32 cellular contexts compared by ENCODE assay signal in genomic region chr20:5831539-5832237, GRCh38.
"Had no signal": no experiment of that assay in that cellular context is flagged by ENCODE, and none has a peak within 500 bp of the region (broad histone marks: within the 10 kb centered on the region; RNA-seq: fewer than 3 reads in every experiment).

No MANE protein-coding gene starts in this region.

- ATAC-seq: activated CD4-positive, alpha-beta T cell treated with anti-CD3 and anti-CD28 coated beads for 36 hours; activated CD8-positive, alpha-beta memory T cell treated with anti-CD3 and anti-CD28 coated beads, Interleukin-2, amount 10 ng/mL, durations not matched to agents 7 days and 5 days; activated CD8-positive, alpha-beta T cell treated with anti-CD3 and anti-CD28 coated beads, Interleukin-2, amount 10 ng/mL, durations not matched to agents 7 days and 5 days; activated naive CD8-positive, alpha-beta T cell treated with anti-CD3 and anti-CD28 coated beads, Interleukin-2, amount 50 U/mL, for 24 hours; activated T-cell treated with anti-CD3 and anti-CD28 coated beads, Interleukin-2, amount 50 U/mL, for 72 hours; effector memory CD8-positive, alpha-beta T cell; foreskin keratinocyte; gastrocnemius medialis; heart right ventricle had no signal

- H3K27me3 Mint-ChIP-seq: activated CD4-positive, alpha-beta memory T cell treated with anti-CD3 and anti-CD28 coated beads for 36 hours; activated CD4-positive, alpha-beta T cell treated with anti-CD3 and anti-CD28 coated beads for 36 hours; activated CD4-positive, alpha-beta T cell treated with anti-CD3 and anti-CD28 coated beads, Interleukin-2, amount 10 ng/mL, durations not matched to agents 24 days and 14 days; activated CD8-positive, alpha-beta memory T cell treated with anti-CD3 and anti-CD28 coated beads, Interleukin-2, amount 10 ng/mL, durations not matched to agents 7 days and 5 days; activated naive CD8-positive, alpha-beta T cell treated with anti-CD3 and anti-CD28 coated beads for 36 hours; activated naive CD8-positive, alpha-beta T cell treated with anti-CD3 and anti-CD28 coated beads, Interleukin-2, amount 50 U/mL, for 24 hours; brain; effector memory CD8-positive, alpha-beta T cell had no signal

- H3K27ac ChIP-seq: ascending aorta, breast epithelium, cardiac muscle cell, esophagus muscularis mucosa, foreskin keratinocyte, gastrocnemius medialis had no signal

- H3K9me3 ChIP-seq: ascending aorta, breast epithelium, esophagus muscularis mucosa, gastrocnemius medialis had no signal

- H3K36me3 Mint-ChIP-seq: brain had no signal

- H3K27me3 ChIP-seq: ascending aorta, breast epithelium, cardiac muscle cell, esophagus muscularis mucosa, foreskin keratinocyte, gastrocnemius medialis, heart right ventricle had no signal

- H3K27ac Mint-ChIP-seq: activated CD4-positive, alpha-beta memory T cell treated with anti-CD3 and anti-CD28 coated beads for 36 hours; activated CD4-positive, alpha-beta T cell treated with anti-CD3 and anti-CD28 coated beads for 36 hours; activated CD4-positive, alpha-beta T cell treated with anti-CD3 and anti-CD28 coated beads, Interleukin-2, amount 10 ng/mL, durations not matched to agents 24 days and 14 days; activated CD8-positive, alpha-beta memory T cell treated with anti-CD3 and anti-CD28 coated beads, Interleukin-2, amount 10 ng/mL, durations not matched to agents 7 days and 5 days; activated CD8-positive, alpha-beta T cell treated with anti-CD3 and anti-CD28 coated beads, Interleukin-2, amount 10 ng/mL, durations not matched to agents 7 days and 5 days; activated naive CD8-positive, alpha-beta T cell treated with anti-CD3 and anti-CD28 coated beads for 36 hours; activated naive CD8-positive, alpha-beta T cell treated with anti-CD3 and anti-CD28 coated beads, Interleukin-2, amount 50 U/mL, for 24 hours; activated T-cell treated with anti-CD3 and anti-CD28 coated beads, Interleukin-2, amount 50 U/mL, for 72 hours; brain; effector memory CD8-positive, alpha-beta T cell; T-helper 1 cell treated with Interleukin-12 subunit alpha and Interleukin-12 subunit beta and Interleukin-4 antibody, amounts not matched to agents 30 μg/mL and 1 μg/mL, for 36 hours; T-helper 2 cell treated with Interferon-gamma antibody and Interleukin-4, amounts not matched to agents 5 μg/mL and 100 μg/mL, for 36 hours had no signal

- H3K4me1 ChIP-seq: breast epithelium had no signal

- H3K4me3 ChIP-seq: ascending aorta, breast epithelium, cardiac muscle cell, esophagus muscularis mucosa, gastrocnemius medialis, heart right ventricle had no signal

- H3K4me3 Mint-ChIP-seq: activated CD4-positive, alpha-beta memory T cell treated with anti-CD3 and anti-CD28 coated beads for 36 hours; activated CD4-positive, alpha-beta T cell treated with anti-CD3 and anti-CD28 coated beads for 36 hours; activated CD4-positive, alpha-beta T cell treated with anti-CD3 and anti-CD28 coated beads, Interleukin-2, amount 10 ng/mL, durations not matched to agents 24 days and 14 days; activated CD8-positive, alpha-beta memory T cell treated with anti-CD3 and anti-CD28 coated beads, Interleukin-2, amount 10 ng/mL, durations not matched to agents 7 days and 5 days; activated CD8-positive, alpha-beta T cell treated with anti-CD3 and anti-CD28 coated beads, Interleukin-2, amount 10 ng/mL, durations not matched to agents 7 days and 5 days; activated naive CD8-positive, alpha-beta T cell treated with anti-CD3 and anti-CD28 coated beads for 36 hours; activated naive CD8-positive, alpha-beta T cell treated with anti-CD3 and anti-CD28 coated beads, Interleukin-2, amount 50 U/mL, for 24 hours; activated T-cell treated with anti-CD3 and anti-CD28 coated beads, Interleukin-2, amount 50 U/mL, for 72 hours; brain; effector memory CD8-positive, alpha-beta T cell; T-helper 1 cell treated with Interleukin-12 subunit alpha and Interleukin-12 subunit beta and Interleukin-4 antibody, amounts not matched to agents 30 μg/mL and 1 μg/mL, for 36 hours; T-helper 2 cell treated with Interferon-gamma antibody and Interleukin-4, amounts not matched to agents 5 μg/mL and 100 μg/mL, for 36 hours had no signal

- H3K36me3 ChIP-seq: ascending aorta, breast epithelium, cardiac muscle cell, esophagus muscularis mucosa, gastrocnemius medialis, heart right ventricle had no signal

- DNase-seq: activated CD4-positive, alpha-beta memory T cell treated with anti-CD3 and anti-CD28 coated beads for 36 hours; activated CD4-positive, alpha-beta T cell treated with anti-CD3 and anti-CD28 coated beads for 36 hours; activated CD4-positive, alpha-beta T cell treated with anti-CD3 and anti-CD28 coated beads, Interleukin-2, amount 10 ng/mL, durations not matched to agents 24 days and 14 days; activated CD4-positive, CD25-positive, alpha-beta regulatory T cell; activated CD4-positive, CD25-positive, alpha-beta regulatory T cell treated with anti-CD3 and anti-CD28 coated beads, Interleukin-2, amount 50 U/mL, for 72 hours; activated CD8-positive, alpha-beta memory T cell treated with anti-CD3 and anti-CD28 coated beads, Interleukin-2, amount 10 ng/mL, durations not matched to agents 7 days and 5 days; activated CD8-positive, alpha-beta memory T cell treated with anti-CD3 and anti-CD28 coated beads, Interleukin-2, amount 50 U/mL, for 4 hours; activated CD8-positive, alpha-beta T cell treated with anti-CD3 and anti-CD28 coated beads, Interleukin-2, amount 10 ng/mL, durations not matched to agents 7 days and 5 days; activated gamma-delta T cell; activated naive CD4-positive, alpha-beta T cell treated with anti-CD3 and anti-CD28 coated beads, Interleukin-2, amount 50 U/mL, for 16 hours; activated naive CD4-positive, alpha-beta T cell treated with Interleukin-2 at 50 U/mL for 16 hours; activated naive CD8-positive, alpha-beta T cell treated with anti-CD3 and anti-CD28 coated beads for 36 hours; activated naive CD8-positive, alpha-beta T cell treated with anti-CD3 and anti-CD28 coated beads, Interleukin-2, amount 50 U/mL, for 24 hours; activated T-cell treated with anti-CD3 and anti-CD28 coated beads, Interleukin-2, amount 50 U/mL, for 1 hour; activated T-cell treated with anti-CD3 and anti-CD28 coated beads, Interleukin-2, amount 50 U/mL, for 72 hours; cortex of kidney; dermis blood vessel endothelial cell; effector CD4-positive, alpha-beta T cell; effector memory CD8-positive, alpha-beta T cell; erythroblast; foreskin keratinocyte; gastrocnemius medialis; glutamatergic neuron; heart right ventricle; T1000 had no signal
